ENCODE assay signal across 8 cellular contexts in genomic region chr6:32151885-32152311, GRCh38. TPM values are rescaled to one million over a fixed set of nuclear protein-coding genes. Genes with fewer than 3 reads are reported as not detected.
DNase-seq lines count a peak whose midpoint lies in the region; ATAC-seq, FAIRE-seq and TF ChIP-seq lines count a peak whose summit lies in the region.

TSS of gene PRRT1 (minus strand) at chr6:32151939. CDS start at chr6:32151827, 112 bp downstream.

- H3K36me3 Mint-ChIP-seq in central memory CD8-positive, alpha-beta T cell (ENCODE audit: insufficient read depth): peaks cover 12% of the 10 kb centered on the region

- H2AK5ac ChIP-seq in mesendoderm (ENCODE audit: low read length): peak within 1 kb of the TSS; percentile 82

- H3K4me1 ChIP-seq in heart left ventricle (peaks cover 6 to 41% (median 21%) of the 10 kb centered on the region in 12 donors), mesendoderm (ENCODE audit: control insufficient read depth, low read depth, low read length) (peaks cover 15% of the 10 kb centered on the region)

- intact Hi-C loops in heart left ventricle (cut with DNase I) (loop anchor here in 7 of 10 donors (1.0 to 10.0 kb wide), 6 partner anchors 21 to 107 kb away; partner anchors contain the start of gene FKBPL (in 1 of the 7)), left cardiac atrium (cut with DNase I) (no loop called here)

- H3K18ac ChIP-seq in mesendoderm (ENCODE audit: low read length): peak within 1 kb of the TSS; percentile 45

- no peak within 1 kb of the TSS for H2BK5ac ChIP-seq in mesendoderm (ENCODE audit: low read length)

- CTCF ChIA-PET in GM10248 (lab: Yijun Ruan, JAX): interaction anchor here (1.1 to 2.0 kb wide), 2 partner anchors 11 to 34 kb away, joined by 3 to 7 read pairs; no protein-coding TSS in a partner anchor

- peaks cover 8% of the 10 kb centered on the region for H3K79me1 ChIP-seq in mesendoderm (ENCODE audit: low read length)

- peaks cover 44% of the 10 kb centered on the region for H3K27me3 Mint-ChIP-seq in central memory CD8-positive, alpha-beta T cell

- H3K23ac ChIP-seq in mesendoderm (ENCODE audit: low read length): peak within 1 kb of the TSS; percentile 99

- DNase-seq in heart left ventricle (no peak), left cardiac atrium (no peak), mesendoderm (peak; percentile 60), urothelium cell line (ENCODE audit: low spot score) (peak; percentile 52), NCI-H146 (lab: John Stamatoyannopoulos, UW) (no peak), GF-D8 (lab: John Stamatoyannopoulos, UW) (no peak), GM10248 (ENCODE audit: extremely low spot score) (no peak)
- DNase-seq in central memory CD8-positive, alpha-beta T cell (ENCODE audit: low spot score in 2 of 2): no peak

- peak within 1 kb of the TSS; percentile 83 for H3K27ac Mint-ChIP-seq in central memory CD8-positive, alpha-beta T cell (ENCODE audit: low read depth)

- peaks cover 68% of the 10 kb centered on the region for H3K4me1 Mint-ChIP-seq in central memory CD8-positive, alpha-beta T cell

- H3K27ac ChIP-seq in heart left ventricle: peak within 1 kb of the TSS in 11 of 12 donors; percentile 80 to 96 (median 92)
- H3K27ac ChIP-seq in mesendoderm (ENCODE audit: low read depth, low read length): no peak within 1 kb of the TSS

- WGBS in heart left ventricle, 4 donors: 17 to 22% (median 19%) methylated on average over 13 to 17 of the region's 19 CpGs
- no CpG with 5 or more reads among the region's 19 CpGs for WGBS in mesendoderm (ENCODE audit: extremely low coverage, insufficient coverage, low lambda C conversion rate)

- POLR2A ChIA-PET in GM10248 (lab: Yijun Ruan, JAX): no interaction called here

- H2BK15ac ChIP-seq in mesendoderm (replicated peaks; ENCODE audit: low read depth): no peak within 1 kb of the TSS

- peak within 1 kb of the TSS; percentile 97 for H3K4me2 ChIP-seq in mesendoderm (ENCODE audit: low read length)

- peak within 1 kb of the TSS; percentile 96 for H3K9ac ChIP-seq in mesendoderm (ENCODE audit: low read length)

- FAIRE-seq in urothelium cell line (lab: Jason Lieb, UNC): no peak

- H3K27me3 ChIP-seq in heart left ventricle: peaks cover 0 to 48% (median 6%) of the 10 kb centered on the region in 9 donors
- no peaks in the 10 kb centered on the region for H3K27me3 ChIP-seq in mesendoderm (ENCODE audit: insufficient read depth, low read length, poor library complexity)

- TF ChIP-seq CTCF in heart left ventricle (IDR thresholded peaks at IDR 0.05) (no peak), GM10248 (IDR thresholded peaks at IDR 0.05; ENCODE audit: control extremely low read depth, extremely low read depth, low read depth, missing control alignments) (no peak)

- peak within 1 kb of the TSS; percentile 87 for H3K4me3 Mint-ChIP-seq in central memory CD8-positive, alpha-beta T cell

- no peak for ATAC-seq in heart left ventricle
- ATAC-seq in left cardiac atrium: no peak
- ATAC-seq in central memory CD8-positive, alpha-beta T cell (replicated peaks; ENCODE audit: extremely low read depth, poor library complexity, severe bottlenecking): no peak

- H3K36me3 ChIP-seq in heart left ventricle (peaks cover 0 to 18% (median 11%) of the 10 kb centered on the region in 9 donors), mesendoderm (ENCODE audit: control insufficient read depth, insufficient read depth, low read length) (peaks cover 2% of the 10 kb centered on the region)

- TF ChIP-seq POLR2A in heart left ventricle (IDR thresholded peaks at IDR 0.05): no peak

- H2BK120ac ChIP-seq in mesendoderm (ENCODE audit: low read depth, low read length): no peak within 1 kb of the TSS

- H4K8ac ChIP-seq in mesendoderm (ENCODE audit: low read depth, low read length): no peak within 1 kb of the TSS

- no peaks in the 10 kb centered on the region for H3K9me3 ChIP-seq in heart left ventricle

- no peaks in the 10 kb centered on the region for H3K79me2 ChIP-seq in mesendoderm (ENCODE audit: control insufficient read depth, insufficient read depth, low read length)

- no peaks in the 10 kb centered on the region for H3K9me3 Mint-ChIP-seq in central memory CD8-positive, alpha-beta T cell

- peak within 1 kb of the TSS; percentile 97 for H3K56ac ChIP-seq in mesendoderm (ENCODE audit: low read length)

- peak within 1 kb of the TSS in 10 of 12 donors; percentile 66 to 91 (median 80) for H3K4me3 ChIP-seq in heart left ventricle
- no peak within 1 kb of the TSS for H3K4me3 ChIP-seq in mesendoderm (ENCODE audit: low read length)

- H3K4ac ChIP-seq in mesendoderm (ENCODE audit: low read depth, low read length): peak within 1 kb of the TSS; percentile 65

- peak within 1 kb of the TSS; percentile 71 for H4K5ac ChIP-seq in mesendoderm (ENCODE audit: low read length)

RNA-seq across cellular contexts. Expression of gene PRRT1, which starts in this region (rescaled TPM):
- total RNA-seq in heart left ventricle (1 to 10 TPM in 1 of 9 donors, under 1 TPM in 8; 0.28 to 1.1 (median 0.61) TPM), left cardiac atrium (under 1 TPM; 0.77 to 0.97 TPM)
- polyA plus RNA-seq in heart left ventricle: under 1 TPM; 0.82 to 0.95 TPM
- 1.4 TPM for polyA plus RNA-seq in mesendoderm (2013, experiment 1 of 2)
- 1.2 TPM for polyA plus RNA-seq in mesendoderm (2013, experiment 2 of 2)

Comparison
In these comparisons a context has a peak if more than half of its experiments do, and no peak if none do; other contexts are left out.
1. intact Hi-C loops: an anchor here in heart left ventricle (1.0 to 10.0 kb wide); none called in left cardiac atrium.
2. DNase-seq: peak in mesendoderm (single experiment) and urothelium cell line (single experiment); none in heart left ventricle (0 of 5), left cardiac atrium (single experiment), central memory CD8-positive, alpha-beta T cell (0 of 2), NCI-H146 (single experiment), GF-D8 (single experiment) and GM10248 (single experiment).